Comparison of ENCODE assay signal across 17 cellular contexts in the genomic region with DNA sequence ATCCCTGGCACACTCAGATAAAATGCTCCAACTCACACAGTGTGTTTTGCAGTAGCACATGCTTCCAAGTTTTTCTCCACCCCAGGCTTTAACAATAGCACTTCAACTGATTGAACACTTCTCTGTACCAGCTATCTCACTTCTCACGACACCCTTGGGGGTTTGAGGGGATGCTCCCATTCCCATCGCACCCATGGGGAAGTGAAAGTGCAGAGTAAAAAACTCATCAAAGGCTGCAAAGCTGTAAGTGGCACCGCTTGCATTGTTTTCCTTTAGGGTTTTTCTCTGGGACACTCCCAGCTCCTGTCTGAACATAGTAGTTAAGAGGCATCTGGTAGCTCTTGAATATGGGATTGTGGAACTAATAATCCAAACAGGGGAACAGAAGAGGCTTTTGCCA.
"Had no signal": no experiment of that assay in that cellular context is flagged by ENCODE, and none has a peak within 500 bp of the region (broad histone marks: within the 10 kb centered on the region; RNA-seq: fewer than 3 reads in every experiment).

No MANE protein-coding gene starts in this region.

- H3K9me3 ChIP-seq: adrenal gland, neutrophil, tibial artery had no signal

- H3K79me2 ChIP-seq: parathyroid adenoma had no signal

- H2AFZ ChIP-seq: parathyroid adenoma had no signal

- H3K27ac Mint-ChIP-seq: activated CD4-positive, alpha-beta memory T cell treated with anti-CD3 and anti-CD28 coated beads for 36 hours; activated CD4-positive, alpha-beta T cell treated with anti-CD3 and anti-CD28 coated beads for 36 hours; activated naive CD4-positive, alpha-beta T cell treated with anti-CD3 and anti-CD28 coated beads, Interleukin-2, amount 50 U/mL, for 24 hours; naive thymus-derived CD8-positive, alpha-beta T cell; stimulated activated naive B cell treated with anti-CD40 and anti-IgM and Interleukin-4, amounts not matched to agents 10 μg/mL and 1 μg/mL and 100 μg/mL, for 72 hours had no signal

- H3K4me1 ChIP-seq: adrenal gland, parathyroid adenoma had no signal

- H3K4me3 Mint-ChIP-seq: activated CD4-positive, alpha-beta memory T cell treated with anti-CD3 and anti-CD28 coated beads for 36 hours; activated CD4-positive, alpha-beta T cell treated with anti-CD3 and anti-CD28 coated beads for 36 hours; activated naive CD4-positive, alpha-beta T cell treated with anti-CD3 and anti-CD28 coated beads, Interleukin-2, amount 50 U/mL, for 24 hours; naive thymus-derived CD8-positive, alpha-beta T cell; stimulated activated naive B cell treated with anti-CD40 and anti-IgM and Interleukin-4, amounts not matched to agents 10 μg/mL and 1 μg/mL and 100 μg/mL, for 72 hours had no signal

- H3K36me3 ChIP-seq: adrenal gland, cardiac muscle cell, neutrophil, tibial artery had no signal

- ATAC-seq: activated CD4-positive, alpha-beta T cell treated with anti-CD3 and anti-CD28 coated beads for 36 hours; left ventricle myocardium superior; naive thymus-derived CD8-positive, alpha-beta T cell; stimulated activated naive B cell treated with anti-CD40 and anti-IgM and Interleukin-4, amounts not matched to agents 10 μg/mL and 1 μg/mL and 100 μg/mL, for 72 hours had no signal

- H3K27me3 ChIP-seq: cardiac muscle cell, tibial artery had no signal

- H3K27ac ChIP-seq: adrenal gland, cardiac muscle cell, neutrophil, parathyroid adenoma, tibial artery had no signal

- H3K36me3 Mint-ChIP-seq: activated CD4-positive, alpha-beta memory T cell treated with anti-CD3 and anti-CD28 coated beads for 36 hours; naive thymus-derived CD8-positive, alpha-beta T cell; stimulated activated naive B cell treated with anti-CD40 and anti-IgM and Interleukin-4, amounts not matched to agents 10 μg/mL and 1 μg/mL and 100 μg/mL, for 72 hours had no signal

- DNase-seq: activated CD4-positive, alpha-beta memory T cell treated with anti-CD3 and anti-CD28 coated beads for 36 hours; activated CD4-positive, alpha-beta T cell treated with anti-CD3 and anti-CD28 coated beads for 36 hours; activated effector memory CD4-positive, alpha-beta T cell treated with anti-CD3 and anti-CD28 coated beads, Interleukin-2, amount 50 U/mL, for 16 hours; activated T-cell treated with anti-CD3 and anti-CD28 coated beads, Interleukin-2, amount 50 U/mL, for 48 hours; adrenal gland; head of caudate nucleus; kidney glomerular epithelial cell; left ventricle myocardium superior; naive thymus-derived CD8-positive, alpha-beta T cell; retina; stimulated activated CD4-positive, alpha-beta T cell treated with anti-CD3 and anti-CD28 coated beads, Interleukin-2, amount 100 ng/mL, for 48 hours; stimulated activated naive B cell treated with anti-CD40 and anti-IgM and Interleukin-4, amounts not matched to agents 10 μg/mL and 1 μg/mL and 100 μg/mL, for 72 hours; tibial artery had no signal

- H3K9ac ChIP-seq: parathyroid adenoma had no signal

- H3K4me3 ChIP-seq: adrenal gland, cardiac muscle cell, tibial artery had no signal

- H3K9me3 Mint-ChIP-seq: activated CD4-positive, alpha-beta memory T cell treated with anti-CD3 and anti-CD28 coated beads for 36 hours; activated naive CD4-positive, alpha-beta T cell treated with anti-CD3 and anti-CD28 coated beads, Interleukin-2, amount 50 U/mL, for 24 hours; naive thymus-derived CD8-positive, alpha-beta T cell; stimulated activated naive B cell treated with anti-CD40 and anti-IgM and Interleukin-4, amounts not matched to agents 10 μg/mL and 1 μg/mL and 100 μg/mL, for 72 hours had no signal

- H3K4me1 Mint-ChIP-seq: activated CD4-positive, alpha-beta T cell treated with anti-CD3 and anti-CD28 coated beads for 36 hours; activated naive CD4-positive, alpha-beta T cell treated with anti-CD3 and anti-CD28 coated beads, Interleukin-2, amount 50 U/mL, for 24 hours; naive thymus-derived CD8-positive, alpha-beta T cell had no signal
